Comparison of ENCODE assay signal across 8 cellular contexts in the genomic region with DNA sequence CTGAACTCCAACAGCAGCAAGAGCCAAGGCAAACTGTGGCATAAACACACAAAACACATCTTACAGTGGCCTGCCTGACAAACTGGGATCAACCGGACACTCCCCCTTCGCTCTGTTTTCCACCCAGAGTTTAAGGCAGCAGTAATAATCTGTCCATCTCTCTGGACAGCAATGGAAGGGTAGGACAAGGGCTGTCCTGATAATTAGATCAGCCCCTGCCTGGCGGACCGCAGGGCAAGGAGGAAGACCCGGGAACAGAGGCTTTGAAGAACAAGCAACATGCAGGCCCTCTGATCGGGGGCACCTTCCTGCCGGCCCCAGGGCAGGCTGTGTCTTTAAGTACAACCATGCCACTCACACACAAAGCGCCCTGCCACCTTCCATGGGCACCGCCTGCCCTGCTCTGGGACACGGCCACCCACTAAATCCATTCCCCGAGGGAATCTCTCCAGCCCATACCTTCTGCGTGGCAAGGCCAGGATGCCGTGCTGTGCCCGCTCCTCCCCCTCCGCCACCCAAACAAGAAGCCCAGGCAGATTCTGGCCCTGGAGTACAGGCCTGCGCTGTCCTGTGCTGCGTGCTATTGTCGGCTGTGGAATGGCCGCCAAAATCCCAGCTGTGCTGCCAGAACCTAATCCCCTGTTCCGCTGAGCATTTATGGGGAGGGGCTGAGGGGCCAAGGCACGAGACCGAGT. TPM values are rescaled to one million over a fixed set of nuclear protein-coding genes. Genes with fewer than 3 reads are reported as not detected.
A peak's percentile ranks its signal among the peaks of the same experiment; 100 is the strongest.
DNase-seq lines count a peak whose midpoint lies in the region; ATAC-seq, FAIRE-seq and TF ChIP-seq lines count a peak whose summit lies in the region.

No MANE protein-coding gene starts in this region.

- WGBS in ectodermal cell, 2 experiments = 5 to 6% methylated on average over 22 of the region's 22 CpGs
- WGBS in HepG2 (ENCODE audit: low lambda C conversion rate) = 8% methylated on average over 5 of the region's 22 CpGs

- H3K27me3 ChIP-seq in ectodermal cell (ENCODE audit: control insufficient read depth, insufficient read depth, low read length, poor library complexity, severe bottlenecking) = no peaks in the 10 kb centered on the region
- no peaks in the 10 kb centered on the region; a peak in 1 of 5 replicates for H3K27me3 ChIP-seq in HepG2 (ENCODE audit: control insufficient read depth in 1 of 2, insufficient read depth in 2 of 2, low read length in 2 of 2)

- POLR2A ChIA-PET in HepG2 (lab: Yijun Ruan, JAX) = interaction anchor here (0.8 to 4.1 kb wide), 14 partner anchors 9 to 71 kb away, joined by 3 to 37 read pairs (median 8); partner anchors contain the start of genes ANAPC15 and LRRC51

- TF ChIP-seq POLR2A in HepG2 (IDR thresholded peaks at IDR 0.05; ENCODE audit: insufficient read depth in 1 of 2, low read depth in 2 of 2, low read length in 2 of 2) = peak in 1 of 2 experiments; percentile 56; a peak in 2 of 4 replicates

- DNase-seq in activated T-cell treated with anti-CD3 and anti-CD28 coated beads for 1 hour (ENCODE audit: low read depth) = peak; percentile 29
- no peak for DNase-seq in activated T-cell treated with anti-CD3 and anti-CD28 coated beads for 4 hours
- peak; percentile 69 for DNase-seq in NCI-H2196 (lab: John Stamatoyannopoulos, UW; ENCODE audit: unreplicated experiment)
- DNase-seq in activated CD4-positive, alpha-beta T cell treated with anti-CD3 and anti-CD28 coated beads, Interleukin-2, amount 10 ng/mL, durations not matched to agents 24 days and 14 days = peak; percentile 81
- DNase-seq in HepG2 (ENCODE audit: low spot score) = peak; percentile 31
- DNase-seq in stimulated activated CD4-positive, alpha-beta T cell treated with anti-CD3 and anti-CD28 coated beads, Interleukin-2, amount 100 ng/mL, for 48 hours = peak; percentile 7 to 20
- DNase-seq in cortex of kidney (lab: John Stamatoyannopoulos, UW) = no peak

- peaks cover 33% of the 10 kb centered on the region for H3K4me1 Mint-ChIP-seq in activated CD4-positive, alpha-beta T cell treated with anti-CD3 and anti-CD28 coated beads, Interleukin-2, amount 10 ng/mL, durations not matched to agents 24 days and 14 days

- no peak for TF ChIP-seq RAD21 in HepG2 (CRISPR knock-in tag; IDR thresholded peaks at IDR 0.05)

- peak; percentile 40 for FAIRE-seq in HepG2 (lab: Jason Lieb, UNC)

- peaks cover 16% of the 10 kb centered on the region for H3K4me1 ChIP-seq in ectodermal cell (ENCODE audit: control insufficient read depth, insufficient read depth, low read length)
- H3K4me1 ChIP-seq in HepG2 (ENCODE audit: insufficient read depth, low read length) = peaks cover 54% of the 10 kb centered on the region

- no peaks in the 10 kb centered on the region for H3K27me3 Mint-ChIP-seq in activated CD4-positive, alpha-beta T cell treated with anti-CD3 and anti-CD28 coated beads, Interleukin-2, amount 10 ng/mL, durations not matched to agents 24 days and 14 days

- H3K4me3 Mint-ChIP-seq in activated CD4-positive, alpha-beta T cell treated with anti-CD3 and anti-CD28 coated beads, Interleukin-2, amount 10 ng/mL, durations not matched to agents 24 days and 14 days = no peak overlapping the region

- peaks cover 54% of the 10 kb centered on the region for H3K79me2 ChIP-seq in HepG2 (ENCODE audit: insufficient read depth, low read length)

- no peak overlapping the region for H3K27ac Mint-ChIP-seq in activated CD4-positive, alpha-beta T cell treated with anti-CD3 and anti-CD28 coated beads, Interleukin-2, amount 10 ng/mL, durations not matched to agents 24 days and 14 days

- BruUV-seq in HepG2 (replicated peaks; lab: Mats Ljungman, UMichigan) = no TSS peak

- H3K4me2 ChIP-seq in HepG2 (ENCODE audit: low read depth, low read length) = peak overlapping the region; percentile 97

- in situ Hi-C loops in HepG2 (cut with HindIII; ENCODE audit: extremely low pct_ligation_motif_present, low pct_unique_long_range_greater_than_20kb) = no loop called here

- H3K36me3 ChIP-seq in ectodermal cell (ENCODE audit: control insufficient read depth, insufficient read depth, low read length) (peaks cover 6% of the 10 kb centered on the region), HepG2 (replicated peaks in 1 of 2; ENCODE audit: control insufficient read depth in 1 of 2, insufficient read depth in 2 of 2, low read length in 2 of 2) (peaks cover 0 to 4% of the 10 kb centered on the region in 2 experiments; a peak in 2 of 5 replicates)

- no peaks in the 10 kb centered on the region for H4K20me1 ChIP-seq in HepG2 (ENCODE audit: insufficient read depth, low read length)

- H3K9me3 Mint-ChIP-seq in activated CD4-positive, alpha-beta T cell treated with anti-CD3 and anti-CD28 coated beads, Interleukin-2, amount 10 ng/mL, durations not matched to agents 24 days and 14 days = no peaks in the 10 kb centered on the region

- no peak overlapping the region for H2AFZ ChIP-seq in HepG2 (ENCODE audit: low read length)

- peak overlapping the region; percentile 55 for H3K4me3 ChIP-seq in ectodermal cell (ENCODE audit: insufficient read depth, low read depth, low read length)
- peak overlapping the region; percentile 56 to 77 (median 62) for H3K4me3 ChIP-seq in HepG2 (replicated peaks in 1 of 3; ENCODE audit: insufficient read depth in 1 of 3, low read depth in 2 of 3, low read length in 3 of 3)

- H3K27ac ChIP-seq in ectodermal cell (ENCODE audit: insufficient read depth, low read depth, low read length, poor library complexity, severe bottlenecking) (peak overlapping the region; percentile 97), HepG2 (ENCODE audit: extremely low read length, insufficient read depth, low read length) (peak overlapping the region; percentile 86)

- TF ChIP-seq EP300 in HepG2 (IDR thresholded peaks at IDR 0.05; ENCODE audit: low read depth in 2 of 2, low read length in 2 of 2) (no peak), HepG2 (CRISPR knock-in tag; IDR thresholded peaks at IDR 0.05; ENCODE audit: borderline replicate concordance) (no peak)

- no peaks in the 10 kb centered on the region for H3K9me3 ChIP-seq in ectodermal cell (ENCODE audit: control insufficient read depth, low read length)
- no peaks in the 10 kb centered on the region for H3K9me3 ChIP-seq in HepG2 (ENCODE audit: low read length)

- CTCF ChIA-PET in HepG2 (lab: Yijun Ruan, JAX; ENCODE audit: low intra/inter-chr PET ratio, low total read pairs) = no interaction called here

- ATAC-seq in HepG2 = peak; percentile 77

- H3K9ac ChIP-seq in HepG2 (ENCODE audit: insufficient read depth, low read depth, low read length) = peak overlapping the region; percentile 76

- TF ChIP-seq CTCF in HepG2 (CRISPR knock-in tag; IDR thresholded peaks at IDR 0.05) = no peak

- intact Hi-C loops in activated CD4-positive, alpha-beta T cell treated with anti-CD3 and anti-CD28 coated beads, Interleukin-2, amount 10 ng/mL, durations not matched to agents 24 days and 14 days (cut with micrococcal nuclease) = loop anchor here (1.0 to 2.0 kb wide), 2 partner anchors 61 to 71 kb away; partner anchors contain the start of gene ANAPC15
- intact Hi-C loops in HepG2 (cut with micrococcal nuclease; ENCODE audit: unreplicated experiment) = loop anchor here (1.0 kb wide), 1 partner anchor 39 kb away; the partner anchor contains the start of genes LRRC51 and NUMA1

- H3K36me3 Mint-ChIP-seq in activated CD4-positive, alpha-beta T cell treated with anti-CD3 and anti-CD28 coated beads, Interleukin-2, amount 10 ng/mL, durations not matched to agents 24 days and 14 days (ENCODE audit: low read depth) = peaks cover 10% of the 10 kb centered on the region

RNA-seq across cellular contexts. Expression of gene NUMA1, which starts 38.8 kb away (rescaled TPM):
- 138 and 149 TPM in 2 replicates for total RNA-seq in activated CD4-positive, alpha-beta T cell treated with anti-CD3 and anti-CD28 coated beads, Interleukin-2, amount 10 ng/mL, durations not matched to agents 24 days and 14 days
- 218 TPM for polyA plus RNA-seq in ectodermal cell (2013, experiment 1 of 4)
- polyA plus RNA-seq in ectodermal cell (2013, experiment 2 of 4) = 249 TPM
- polyA plus RNA-seq in ectodermal cell (2013, experiment 3 of 4) = 167 TPM
- polyA plus RNA-seq in ectodermal cell (2013, experiment 4 of 4) = 194 TPM
- 60.2 and 67.7 TPM in 2 replicates for total RNA-seq in HepG2 (2016; rRNA removed; fragmentation: Illumina TruSeq; extraction: Trizol)
- 5.2 and 6.6 TPM in 2 replicates for total RNA-seq in HepG2 (2016; cell fraction: cytosol; rRNA removed; fragmentation: Illumina TruSeq; extraction: Trizol; ENCODE audit: low read depth)
- 55.8 and 59.6 TPM in 2 replicates for total RNA-seq in HepG2 (2016; cell fraction: insoluble cytoplasmic fraction; rRNA removed; fragmentation: Illumina TruSeq; extraction: Trizol)
- 16.9 and 17.1 TPM in 2 replicates for total RNA-seq in HepG2 (2016; cell fraction: membrane; rRNA removed; fragmentation: Illumina TruSeq; extraction: Trizol)
- total RNA-seq in HepG2 (2016; cell fraction: nucleus; rRNA removed; fragmentation: Illumina TruSeq; extraction: Trizol) = 51.9 and 58.7 TPM in 2 replicates
- polyA plus RNA-seq in HepG2 (2011; rRNA removed) = 57.3 and 65.8 TPM in 2 replicates
- polyA plus RNA-seq in HepG2 (2011; cell fraction: cytosol; rRNA removed) = 23.8 and 38.7 TPM in 2 replicates
- 197 and 254 TPM in 2 replicates for polyA plus RNA-seq in HepG2 (2011; cell fraction: nucleus; rRNA removed)
- polyA plus RNA-seq in HepG2 (2012) = 47.1 and 54.6 TPM in 2 replicates
- 2.2 and 2.8 TPM in 2 replicates for polyA plus RNA-seq in HepG2 (2016; cell fraction: cytosol; fragmentation: Illumina TruSeq; extraction: Trizol; ENCODE audit: low read depth)
- 26.9 and 40.2 TPM in 2 replicates for polyA plus RNA-seq in HepG2 (2016; cell fraction: insoluble cytoplasmic fraction; fragmentation: Illumina TruSeq; extraction: Trizol; ENCODE audit: low read depth)
- polyA plus RNA-seq in HepG2 (2016; cell fraction: membrane; fragmentation: Illumina TruSeq; extraction: Trizol; ENCODE audit: low read depth) = 4.8 and 6.1 TPM in 2 replicates
- 97.1 and 105 TPM in 2 replicates for polyA plus RNA-seq in HepG2 (2016; cell fraction: nucleus; fragmentation: Illumina TruSeq; extraction: Trizol; ENCODE audit: insufficient read depth, low read depth)
- polyA minus RNA-seq in HepG2 (2011; rRNA and poly(A)+ RNA removed; ENCODE audit: low replicate concordance) = 229 and 402 TPM in 2 replicates
- polyA minus RNA-seq in HepG2 (2011; cell fraction: cytosol; rRNA and poly(A)+ RNA removed) = 45.5 and 48.0 TPM in 2 replicates
- 93.7 and 98.8 TPM in 2 replicates for polyA minus RNA-seq in HepG2 (2011; cell fraction: nucleus; rRNA and poly(A)+ RNA removed)

RNA-seq across cellular contexts. Expression of gene LRRC51, which starts 39.1 kb away (rescaled TPM):
- total RNA-seq in activated CD4-positive, alpha-beta T cell treated with anti-CD3 and anti-CD28 coated beads, Interleukin-2, amount 10 ng/mL, durations not matched to agents 24 days and 14 days = 7.0 and 7.1 TPM in 2 replicates
- polyA plus RNA-seq in ectodermal cell (2013, experiment 1 of 4) = 10.0 TPM
- 11.2 TPM for polyA plus RNA-seq in ectodermal cell (2013, experiment 2 of 4)
- polyA plus RNA-seq in ectodermal cell (2013, experiment 3 of 4) = 8.0 TPM
- polyA plus RNA-seq in ectodermal cell (2013, experiment 4 of 4) = 11.9 TPM
- total RNA-seq in HepG2 (2016; rRNA removed; fragmentation: Illumina TruSeq; extraction: Trizol) = 6.0 and 6.4 TPM in 2 replicates
- total RNA-seq in HepG2 (2016; cell fraction: cytosol; rRNA removed; fragmentation: Illumina TruSeq; extraction: Trizol; ENCODE audit: low read depth) = 5.0 and 9.1 TPM in 2 replicates
- 5.4 and 7.4 TPM in 2 replicates for total RNA-seq in HepG2 (2016; cell fraction: insoluble cytoplasmic fraction; rRNA removed; fragmentation: Illumina TruSeq; extraction: Trizol)
- 11.2 and 16.0 TPM in 2 replicates for total RNA-seq in HepG2 (2016; cell fraction: membrane; rRNA removed; fragmentation: Illumina TruSeq; extraction: Trizol)
- 1.8 TPM in 2 replicates for total RNA-seq in HepG2 (2016; cell fraction: nucleus; rRNA removed; fragmentation: Illumina TruSeq; extraction: Trizol)
- 3.4 and 5.3 TPM in 2 replicates for polyA plus RNA-seq in HepG2 (2011; rRNA removed)
- 4.4 and 18.0 TPM in 2 replicates for polyA plus RNA-seq in HepG2 (2011; cell fraction: cytosol; rRNA removed)
- polyA plus RNA-seq in HepG2 (2011; cell fraction: nucleus; rRNA removed) = 3.6 and 3.9 TPM in 2 replicates
- 2.3 and 4.8 TPM in 2 replicates for polyA plus RNA-seq in HepG2 (2012)
- 11.7 and 14.5 TPM in 2 replicates for polyA plus RNA-seq in HepG2 (2016; cell fraction: cytosol; fragmentation: Illumina TruSeq; extraction: Trizol; ENCODE audit: low read depth)
- polyA plus RNA-seq in HepG2 (2016; cell fraction: insoluble cytoplasmic fraction; fragmentation: Illumina TruSeq; extraction: Trizol; ENCODE audit: low read depth) = 6.4 and 8.4 TPM in 2 replicates
- 8.9 and 11.6 TPM in 2 replicates for polyA plus RNA-seq in HepG2 (2016; cell fraction: membrane; fragmentation: Illumina TruSeq; extraction: Trizol; ENCODE audit: low read depth)
- polyA plus RNA-seq in HepG2 (2016; cell fraction: nucleus; fragmentation: Illumina TruSeq; extraction: Trizol; ENCODE audit: insufficient read depth, low read depth) = 6.2 and 7.2 TPM in 2 replicates
- 3.6 and 14.5 TPM in 2 replicates for polyA minus RNA-seq in HepG2 (2011; rRNA and poly(A)+ RNA removed; ENCODE audit: low replicate concordance)
- 1.5 and 4.6 TPM in 2 replicates for polyA minus RNA-seq in HepG2 (2011; cell fraction: cytosol; rRNA and poly(A)+ RNA removed)
- polyA minus RNA-seq in HepG2 (2011; cell fraction: nucleus; rRNA and poly(A)+ RNA removed) = 1.3 and 1.6 TPM in 2 replicates

RNA-seq across cellular contexts. Expression of gene IL18BP, which starts 42.8 kb away (rescaled TPM):
- total RNA-seq in activated CD4-positive, alpha-beta T cell treated with anti-CD3 and anti-CD28 coated beads, Interleukin-2, amount 10 ng/mL, durations not matched to agents 24 days and 14 days = 15.0 and 19.9 TPM in 2 replicates
- 11.4 TPM for polyA plus RNA-seq in ectodermal cell (2013, experiment 1 of 4)
- polyA plus RNA-seq in ectodermal cell (2013, experiment 2 of 4) = 11.2 TPM
- 7.0 TPM for polyA plus RNA-seq in ectodermal cell (2013, experiment 3 of 4)
- polyA plus RNA-seq in ectodermal cell (2013, experiment 4 of 4) = 8.9 TPM
- total RNA-seq in HepG2 (2016; rRNA removed; fragmentation: Illumina TruSeq; extraction: Trizol) = 1.0 and 4.1 TPM in 2 replicates
- total RNA-seq in HepG2 (2016; cell fraction: cytosol; rRNA removed; fragmentation: Illumina TruSeq; extraction: Trizol; ENCODE audit: low read depth) = 0.40 and 0.44 TPM in 2 replicates
- total RNA-seq in HepG2 (2016; cell fraction: insoluble cytoplasmic fraction; rRNA removed; fragmentation: Illumina TruSeq; extraction: Trizol) = 0.56 and 5.0 TPM in 2 replicates
- 0.83 and 0.93 TPM in 2 replicates for total RNA-seq in HepG2 (2016; cell fraction: membrane; rRNA removed; fragmentation: Illumina TruSeq; extraction: Trizol)
- total RNA-seq in HepG2 (2016; cell fraction: nucleus; rRNA removed; fragmentation: Illumina TruSeq; extraction: Trizol) = 9.0 and 13.2 TPM in 2 replicates
- 12.6 and 12.8 TPM in 2 replicates for polyA plus RNA-seq in HepG2 (2011; rRNA removed)
- 2.0 and 3.4 TPM in 2 replicates for polyA plus RNA-seq in HepG2 (2011; cell fraction: cytosol; rRNA removed)
- 74.1 and 107 TPM in 2 replicates for polyA plus RNA-seq in HepG2 (2011; cell fraction: nucleus; rRNA removed)
- 6.4 and 9.6 TPM in 2 replicates for polyA plus RNA-seq in HepG2 (2012)
- polyA plus RNA-seq in HepG2 (2016; cell fraction: cytosol; fragmentation: Illumina TruSeq; extraction: Trizol; ENCODE audit: low read depth) = 0.65 and 0.94 TPM in 2 replicates
- polyA plus RNA-seq in HepG2 (2016; cell fraction: insoluble cytoplasmic fraction; fragmentation: Illumina TruSeq; extraction: Trizol; ENCODE audit: low read depth) = 0.89 and 1.3 TPM in 2 replicates
- 1.1 and 1.4 TPM in 2 replicates for polyA plus RNA-seq in HepG2 (2016; cell fraction: membrane; fragmentation: Illumina TruSeq; extraction: Trizol; ENCODE audit: low read depth)
- polyA plus RNA-seq in HepG2 (2016; cell fraction: nucleus; fragmentation: Illumina TruSeq; extraction: Trizol; ENCODE audit: insufficient read depth, low read depth) = 40.3 and 43.0 TPM in 2 replicates
- polyA minus RNA-seq in HepG2 (2011; rRNA and poly(A)+ RNA removed; ENCODE audit: low replicate concordance) = 13.0 and 17.5 TPM in 2 replicates
- polyA minus RNA-seq in HepG2 (2011; cell fraction: cytosol; rRNA and poly(A)+ RNA removed) = 1.2 and 1.4 TPM in 2 replicates
- polyA minus RNA-seq in HepG2 (2011; cell fraction: nucleus; rRNA and poly(A)+ RNA removed) = 18.8 and 20.0 TPM in 2 replicates

Comparison
In these comparisons a context has a peak if more than half of its experiments do, and no peak if none do; other contexts are left out.
1. DNase-seq: peak in activated T-cell treated with anti-CD3 and anti-CD28 coated beads for 1 hour (single experiment), NCI-H2196 (single experiment), activated CD4-positive, alpha-beta T cell treated with anti-CD3 and anti-CD28 coated beads, Interleukin-2, amount 10 ng/mL, durations not matched to agents 24 days and 14 days (single experiment), HepG2 (single experiment) and stimulated activated CD4-positive, alpha-beta T cell treated with anti-CD3 and anti-CD28 coated beads, Interleukin-2, amount 100 ng/mL, for 48 hours (2 of 2); none in activated T-cell treated with anti-CD3 and anti-CD28 coated beads for 4 hours (single experiment) and cortex of kidney (single experiment).